Comparison of ENCODE assay signal across 16 cellular contexts in the genomic region with DNA sequence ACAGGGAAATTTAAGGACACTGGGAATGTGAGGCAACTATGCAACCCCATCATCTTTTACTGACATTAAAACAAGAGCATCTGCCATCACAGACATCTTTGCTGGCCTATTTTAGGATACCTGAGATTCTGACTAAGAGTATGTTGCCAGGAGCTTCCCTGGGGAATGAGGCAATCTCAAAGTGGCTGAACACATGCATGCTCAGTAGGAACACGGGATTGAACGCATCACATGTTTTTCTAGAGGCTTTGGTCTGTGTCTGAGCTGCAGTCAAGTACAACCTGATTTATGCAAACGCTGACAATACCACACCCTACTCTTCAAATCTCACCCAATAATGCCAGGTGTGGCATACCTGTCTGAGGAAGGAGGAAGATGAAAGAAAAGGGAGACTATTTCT.
"Had no signal": no experiment of that assay in that cellular context is flagged by ENCODE, and none has a peak within 500 bp of the region (broad histone marks: within the 10 kb centered on the region; RNA-seq: fewer than 3 reads in every experiment).

No MANE protein-coding gene starts in this region.

- H3K27me3 ChIP-seq: ascending aorta, gastrocnemius medialis, heart right ventricle, stomach, upper lobe of left lung had no signal

- H3K4me1 ChIP-seq: ascending aorta, gastrocnemius medialis, heart right ventricle, stomach, upper lobe of left lung had no signal

- H3K9me3 ChIP-seq: ascending aorta, gastrocnemius medialis, heart right ventricle, stomach, upper lobe of left lung had no signal

- H3K27ac ChIP-seq: ascending aorta, gastrocnemius medialis, heart right ventricle, skin epidermis, stomach, upper lobe of left lung had no signal

- H3K4me3 ChIP-seq: ascending aorta, gastrocnemius medialis, heart right ventricle, skin epidermis, stomach, upper lobe of left lung had no signal

- DNase-seq: activated CD4-positive, alpha-beta T cell treated with anti-CD3 and anti-CD28 coated beads, Interleukin-2, amount 10 ng/mL, durations not matched to agents 24 days and 14 days; activated CD4-positive, CD25-positive, alpha-beta regulatory T cell; activated CD8-positive, alpha-beta memory T cell treated with anti-CD3 and anti-CD28 coated beads, Interleukin-2, amount 50 U/mL, for 4 hours; activated effector memory CD4-positive, alpha-beta T cell treated with Interleukin-2 at 50 U/mL for 16 hours; activated T-cell treated with anti-CD3 and anti-CD28 coated beads, Interleukin-2, amount 50 U/mL, for 4 hours; cortex of kidney; gastrocnemius medialis; heart right ventricle; left ventricle myocardium superior; right cardiac atrium; stimulated activated CD4-positive, alpha-beta T cell treated with anti-CD3 and anti-CD28 coated beads, Interleukin-4, amount 100 ng/mL, for 1 hour; stomach; T1000; upper lobe of left lung had no signal

- H3K36me3 ChIP-seq: ascending aorta, gastrocnemius medialis, heart right ventricle, stomach, upper lobe of left lung had no signal

- ATAC-seq: activated T-cell treated with anti-CD3 and anti-CD28 coated beads, Interleukin-2, amount 50 U/mL, for 4 hours; gastrocnemius medialis; heart right ventricle; left ventricle myocardium superior; right cardiac atrium had no signal
